Comparison of ENCODE assay signal across 11 cellular contexts in genomic region chr10:133405844-133406527, GRCh38. TPM values are rescaled to one million over a fixed set of nuclear protein-coding genes. Genes with fewer than 3 reads are reported as not detected.
A peak's percentile ranks its signal among the peaks of the same experiment; 100 is the strongest.
DNase-seq lines count a peak whose midpoint lies in the region; ATAC-seq lines count a peak whose summit lies in the region.
"Had no signal": no experiment of that assay in that cellular context is flagged by ENCODE, and none has a peak within 500 bp of the region (broad histone marks: within the 10 kb centered on the region; RNA-seq: fewer than 3 reads in every experiment).

No MANE protein-coding gene starts in this region.

- H3K4me1 Mint-ChIP-seq in IgD-negative memory B cell = peaks cover 28 to 43% (median 35%) of the 10 kb centered on the region in 3 donors

- H3K27me3 Mint-ChIP-seq in IgD-negative memory B cell = no peaks in the 10 kb centered on the region

- peaks cover 21% of the 10 kb centered on the region for H3K36me3 Mint-ChIP-seq in IgD-negative memory B cell

- H3K27ac Mint-ChIP-seq in IgD-negative memory B cell = peak overlapping the region in 2 of 3 donors; percentile 6 to 10

- peaks cover 0 to 7% (median 2%) of the 10 kb centered on the region in 3 donors for H3K9me3 Mint-ChIP-seq in IgD-negative memory B cell

- peak overlapping the region in 3 of 4 donors; percentile 29 to 46 (median 34) for H3K4me3 Mint-ChIP-seq in IgD-negative memory B cell

- ATAC-seq in activated CD4-positive, CD25-positive, alpha-beta regulatory T cell treated with anti-CD3 and anti-CD28 coated beads, Interleukin-2, amount 50 U/mL, for 24 hours = peak; percentile 66 to 70
- ATAC-seq in GM21390 (IDR thresholded peaks at IDR 0.05; ENCODE audit: unreplicated experiment) (peak; percentile 66), HG02981 (IDR thresholded peaks at IDR 0.05; ENCODE audit: unreplicated experiment) (no peak)

- DNase-seq in activated CD4-positive, CD25-positive, alpha-beta regulatory T cell treated with anti-CD3 and anti-CD28 coated beads, Interleukin-2, amount 50 U/mL, for 72 hours = no peak
- DNase-seq in kidney tubule cell (ENCODE audit: low spot score) = peak; percentile 29
- DNase-seq in NCI-H526 treated with DMSO at 0.1 percent for 48 hours (lab: John Stamatoyannopoulos, UW) = no peak
- DNase-seq in DMS114 treated with DMSO at 0.1 percent for 48 hours (lab: John Stamatoyannopoulos, UW; ENCODE audit: unreplicated experiment) = no peak
- DNase-seq: activated naive CD4-positive, alpha-beta T cell; DMS79 treated with DMSO at 0.1 percent for 48 hours; stimulated activated CD8-positive, alpha-beta memory T cell treated with anti-CD3 and anti-CD28 coated beads, Interleukin-4, amount 100 ng/mL, for 48 hours had no signal

RNA-seq across cellular contexts. Expression of gene MTG1, which starts 12.0 kb away (rescaled TPM):
- 51.8 TPM for polyA plus RNA-seq in IgD-negative memory B cell

RNA-seq across cellular contexts. Expression of gene SPRN, which starts 18.4 kb away (rescaled TPM):
- 0.40 TPM for polyA plus RNA-seq in IgD-negative memory B cell

RNA-seq across cellular contexts. Expression of gene PAOX, which starts 26.9 kb away (rescaled TPM):
- 55.4 TPM for polyA plus RNA-seq in IgD-negative memory B cell

RNA-seq across cellular contexts. Expression of gene ECHS1, which starts 32.8 kb away (rescaled TPM):
- 117 TPM for polyA plus RNA-seq in IgD-negative memory B cell

RNA-seq across cellular contexts. Expression of gene SCART1, which starts 47.8 kb away (rescaled TPM):
- not detected for polyA plus RNA-seq in IgD-negative memory B cell
